12 cellular contexts compared by ENCODE assay signal in the genomic region with DNA sequence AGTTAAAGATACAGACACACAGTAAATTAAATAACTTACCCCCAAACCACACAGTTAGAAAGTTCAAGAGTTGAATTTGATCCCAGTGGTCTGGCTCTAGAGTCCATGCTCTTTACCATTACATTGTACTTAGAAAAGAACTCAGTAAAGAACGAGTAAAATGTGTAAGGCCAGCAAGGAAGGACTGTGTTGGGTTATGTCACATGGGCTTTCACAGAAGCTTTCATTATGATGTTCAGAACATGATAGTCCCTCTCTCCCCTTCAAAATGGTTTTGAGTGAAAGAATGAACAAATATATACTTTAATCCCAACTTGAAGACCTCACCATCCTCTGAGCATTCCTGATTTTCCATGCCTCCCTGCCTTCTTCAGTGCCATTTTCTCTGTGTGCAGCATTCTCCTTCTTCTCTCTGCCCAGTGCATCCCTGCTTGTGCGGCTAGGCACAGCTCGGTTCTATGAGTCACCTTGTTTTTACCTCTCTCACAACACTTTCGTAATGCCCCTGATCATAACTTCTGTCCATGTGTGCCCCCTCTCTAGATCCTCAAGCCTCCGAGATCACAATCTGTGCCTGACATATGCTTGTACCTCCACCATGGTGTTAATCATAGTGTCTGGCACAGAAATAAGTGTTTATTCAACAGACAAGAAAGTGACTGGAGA. TPM values are rescaled to one million over a fixed set of nuclear protein-coding genes. Genes with fewer than 3 reads are reported as not detected.
DNase-seq lines count a peak whose midpoint lies in the region; ATAC-seq, FAIRE-seq and TF ChIP-seq lines count a peak whose summit lies in the region.
"Had no signal": no experiment of that assay in that cellular context is flagged by ENCODE, and none has a peak within 500 bp of the region (broad histone marks: within the 10 kb centered on the region; RNA-seq: fewer than 3 reads in every experiment).

No MANE protein-coding gene starts in this region.

- H3K27me3 ChIP-seq in bronchial epithelial cell (ENCODE audit: control insufficient read depth, insufficient read depth, low read length) (no peaks in the 10 kb centered on the region), esophagus squamous epithelium (no peaks in the 10 kb centered on the region)
- H3K27me3 ChIP-seq: ascending aorta, heart left ventricle had no signal

- H3K27ac ChIP-seq in esophagus squamous epithelium, result peak overlapping the region in 1 of 4 donors; percentile 2
- H3K27ac ChIP-seq: ascending aorta had no signal

- H3K9me3 ChIP-seq in esophagus squamous epithelium, result no peaks in the 10 kb centered on the region
- H3K9me3 ChIP-seq: ascending aorta, HAP-1, heart left ventricle had no signal

- CTCF ChIA-PET in HEK293T (lab: Yijun Ruan, JAX), result no interaction called here

- peak; percentile 34 for DNase-seq in EH (ENCODE audit: low read depth)
- no peak for DNase-seq in bronchial epithelial cell (ENCODE audit: low read depth)
- no peak for DNase-seq in HEK293T (ENCODE audit: extremely low spot score)
- DNase-seq in stimulated activated CD4-positive, alpha-beta T cell treated with anti-CD3 and anti-CD28 coated beads, Interleukin-12 subunit alpha, Interleukin-12 subunit beta, amount 100 ng/mL, for 4 hours, result no peak
- no peak for DNase-seq in esophagus squamous epithelium (lab: John Stamatoyannopoulos, UW)
- DNase-seq in globus pallidus (ENCODE audit: low spot score), result no peak
- DNase-seq: heart left ventricle had no signal

- H3K4me1 ChIP-seq in esophagus squamous epithelium, result peaks cover 0 to 10% (median 3%) of the 10 kb centered on the region in 3 donors
- H3K4me1 ChIP-seq: ascending aorta, HAP-1 had no signal

- POLR2A ChIA-PET in HEK293T (lab: Yijun Ruan, JAX), result no interaction called here

- FAIRE-seq in bronchial epithelial cell (lab: Jason Lieb, UNC), result peak; percentile 68

- no peak for TF ChIP-seq POLR2A in esophagus squamous epithelium (IDR thresholded peaks at IDR 0.05)

- H3K36me3 ChIP-seq in bronchial epithelial cell (ENCODE audit: control insufficient read depth, insufficient read depth, low read length), result no peaks in the 10 kb centered on the region
- H3K36me3 ChIP-seq in esophagus squamous epithelium, result no peaks in the 10 kb centered on the region
- H3K36me3 ChIP-seq: ascending aorta, HAP-1, heart left ventricle had no signal

- ATAC-seq in GM21367 (IDR thresholded peaks at IDR 0.05; ENCODE audit: unreplicated experiment), result peak; percentile 19
- ATAC-seq in HG03469 (IDR thresholded peaks at IDR 0.05; ENCODE audit: unreplicated experiment), result peak; percentile 18
- ATAC-seq: heart left ventricle had no signal

- TF ChIP-seq CTCF in bronchial epithelial cell (IDR thresholded peaks at IDR 0.05; ENCODE audit: insufficient read depth, low read length, severe bottlenecking), result no peak
- no peak for TF ChIP-seq CTCF in esophagus squamous epithelium (IDR thresholded peaks at IDR 0.05)

- intact Hi-C loops in esophagus squamous epithelium (cut with DNase I), result no loop called here

- H3K4me3 ChIP-seq in bronchial epithelial cell (ENCODE audit: low read depth, low read length) (no peak overlapping the region), esophagus squamous epithelium (no peak overlapping the region)
- H3K4me3 ChIP-seq: ascending aorta, HAP-1, heart left ventricle had no signal

- WGBS in esophagus squamous epithelium, 2 donors, result 49 to 72% methylated on average over 5 of the region's 5 CpGs

TF ChIP-seq in HEK293T, 16 proteins besides CTCF, POLR2A, EP300 and RAD21:
- TF ChIP-seq FOXA1 (IDR thresholded peaks at IDR 0.05), result no peak

RNA-seq across cellular contexts. Expression of a gene that starts 22.0 kb away (rescaled TPM):
- total RNA-seq in bronchial epithelial cell, result 0.38 and 0.79 TPM in 2 replicates
- total RNA-seq in esophagus squamous epithelium, result 10 to 100 TPM in 1 of 4 donors, 1 to 10 TPM in 2, under 1 TPM in 1; 0.53 to 10.2 (median 5.3) TPM
- total RNA-seq: NCI-H460 had no signal
